ENCODE assay signal across 8 cellular contexts in the genomic region with DNA sequence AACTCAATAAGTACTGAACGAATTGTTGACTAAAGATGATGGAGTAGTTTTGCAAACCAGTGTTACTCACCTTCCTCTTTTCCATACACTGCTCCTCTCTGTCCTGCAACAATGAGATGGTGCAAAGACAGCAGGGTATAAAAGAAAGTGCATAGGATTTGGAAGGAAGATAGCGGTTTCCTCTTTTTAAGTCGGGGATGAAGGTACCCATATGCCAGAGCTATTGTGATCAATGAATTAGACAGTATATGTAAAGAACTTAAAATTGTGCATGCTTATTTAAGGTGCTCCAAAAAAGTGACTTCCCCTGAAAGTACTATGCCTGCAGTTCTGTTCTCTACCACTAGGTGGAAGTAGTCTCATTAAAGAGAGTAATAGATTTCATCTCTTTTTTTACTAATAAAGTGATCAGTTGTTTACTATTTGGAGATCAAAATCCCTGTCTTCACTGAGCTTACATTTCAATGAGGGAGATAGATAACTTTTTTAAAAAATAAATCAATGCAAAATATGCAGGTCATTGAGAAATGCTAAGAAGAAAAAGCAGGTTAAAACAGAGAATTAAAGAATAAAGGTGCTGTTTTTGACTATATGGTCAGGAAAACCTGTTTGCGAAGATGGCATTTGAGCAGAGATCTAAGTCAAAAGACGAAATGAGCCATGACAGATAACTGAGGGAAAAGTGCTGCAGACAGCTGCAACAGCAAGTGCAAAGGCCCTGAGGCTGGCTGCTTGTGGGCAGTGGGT.
DNase-seq lines count a peak whose midpoint lies in the region; ATAC-seq and TF ChIP-seq lines count a peak whose summit lies in the region.

No MANE protein-coding gene starts in this region.

- peaks cover 3% of the 10 kb centered on the region for H3K27me3 Mint-ChIP-seq in activated naive CD8-positive, alpha-beta T cell treated with anti-CD3 and anti-CD28 coated beads, Interleukin-2, amount 50 U/mL, for 24 hours

- no peak overlapping the region for H3K27ac Mint-ChIP-seq in activated naive CD8-positive, alpha-beta T cell treated with anti-CD3 and anti-CD28 coated beads, Interleukin-2, amount 50 U/mL, for 24 hours

- TF ChIP-seq CTCF in left ventricle myocardium inferior (IDR thresholded peaks at IDR 0.05; ENCODE audit: borderline replicate concordance) (peak; percentile 76), fibroblast of mammary gland (conservative IDR thresholded peaks at IDR 0.05; ENCODE audit: control insufficient read depth, insufficient read depth, low read depth, low read length) (peak; percentile 93), transverse colon (IDR thresholded peaks at IDR 0.05) (peak; percentile 59 to 81 (median 67))

- H3K9me3 ChIP-seq in left ventricle myocardium inferior (replicated peaks) (peaks cover 30% of the 10 kb centered on the region), transverse colon (no peaks in the 10 kb centered on the region)

- no peak for TF ChIP-seq EP300 in transverse colon (IDR thresholded peaks at IDR 0.05; ENCODE audit: low read depth)

- H3K36me3 Mint-ChIP-seq in activated naive CD8-positive, alpha-beta T cell treated with anti-CD3 and anti-CD28 coated beads, Interleukin-2, amount 50 U/mL, for 24 hours (ENCODE audit: low read depth), result no peaks in the 10 kb centered on the region

- H3K27ac ChIP-seq in left ventricle myocardium inferior (replicated peaks) (no peak overlapping the region), transverse colon (no peak overlapping the region)

- in situ Hi-C loops in transverse colon (cut with MboI; ENCODE audit: low pct_ligation_motif_present in 1 of 4, low pct_unique_long_range_greater_than_20kb in 1 of 4, low sequenced_read_pairs in 3 of 4), result no loop called here

- 76 to 77% methylated on average over 2 to 5 of the region's 5 CpGs for WGBS in transverse colon (ENCODE audit: low coverage in 1 of 2), 2 donors

- DNase-seq in left ventricle myocardium inferior, result no peak
- DNase-seq in left cardiac atrium, result no peak
- peak; percentile 49 for DNase-seq in OCI-M1 (lab: John Stamatoyannopoulos, UW)
- DNase-seq in fibroblast of mammary gland (ENCODE audit: low read depth), result peak; percentile 65
- no peak for DNase-seq in transverse colon
- DNase-seq in activated naive CD8-positive, alpha-beta T cell treated with anti-CD3 and anti-CD28 coated beads, Interleukin-2, amount 50 U/mL, for 24 hours, result no peak

- peaks cover 8% of the 10 kb centered on the region for H3K27me3 ChIP-seq in left ventricle myocardium inferior (ENCODE audit: low read depth)
- H3K27me3 ChIP-seq in transverse colon, result no peaks in the 10 kb centered on the region

- no peak for TF ChIP-seq POLR2A in transverse colon (IDR thresholded peaks at IDR 0.05)

- no peak overlapping the region for H3K4me3 Mint-ChIP-seq in activated naive CD8-positive, alpha-beta T cell treated with anti-CD3 and anti-CD28 coated beads, Interleukin-2, amount 50 U/mL, for 24 hours

- no peak for ATAC-seq in left cardiac atrium
- no peak for ATAC-seq in activated naive CD8-positive, alpha-beta T cell treated with anti-CD3 and anti-CD28 coated beads, Interleukin-2, amount 50 U/mL, for 24 hours
- no peak for ATAC-seq in HG02973 (IDR thresholded peaks at IDR 0.05; ENCODE audit: unreplicated experiment)
- no peak for ATAC-seq in HG02763 (IDR thresholded peaks at IDR 0.05; ENCODE audit: unreplicated experiment)

- H3K36me3 ChIP-seq in left ventricle myocardium inferior, result no peaks in the 10 kb centered on the region
- no peaks in the 10 kb centered on the region for H3K36me3 ChIP-seq in transverse colon

- H3K9me3 Mint-ChIP-seq in activated naive CD8-positive, alpha-beta T cell treated with anti-CD3 and anti-CD28 coated beads, Interleukin-2, amount 50 U/mL, for 24 hours, result peaks cover 7% of the 10 kb centered on the region

- intact Hi-C loops in left ventricle myocardium inferior (cut with micrococcal nuclease), result no loop called here
- intact Hi-C loops in left cardiac atrium (cut with DNase I), result loop anchor here (5.0 to 10.0 kb wide), 2 partner anchors 107 to 109 kb away; no protein-coding TSS in a partner anchor
- intact Hi-C loops in transverse colon (cut with DNase I; ENCODE audit: low total_unique reads), result no loop called here

- H3K4me1 ChIP-seq in left ventricle myocardium inferior (no peaks in the 10 kb centered on the region), transverse colon (peaks cover 0 to 21% (median 3%) of the 10 kb centered on the region in 4 donors)

- H3K4me1 Mint-ChIP-seq in activated naive CD8-positive, alpha-beta T cell treated with anti-CD3 and anti-CD28 coated beads, Interleukin-2, amount 50 U/mL, for 24 hours, result no peaks in the 10 kb centered on the region

- H3K4me3 ChIP-seq in left ventricle myocardium inferior (no peak overlapping the region), fibroblast of mammary gland (ENCODE audit: control insufficient read depth, low read depth, low read length) (no peak overlapping the region), transverse colon (no peak overlapping the region)

Comparison
In these comparisons a context has a peak if more than half of its experiments do, and no peak if none do; other contexts are left out.
1. intact Hi-C loops: an anchor here in left cardiac atrium (5.0 to 10.0 kb wide); none called in left ventricle myocardium inferior and transverse colon.
2. DNase-seq: peak in OCI-M1 (single experiment) and fibroblast of mammary gland (single experiment); none in left ventricle myocardium inferior (single experiment), left cardiac atrium (single experiment), transverse colon (single experiment) and activated naive CD8-positive, alpha-beta T cell treated with anti-CD3 and anti-CD28 coated beads, Interleukin-2, amount 50 U/mL, for 24 hours (single experiment).
3. Peak in every context shown above with its lines, with median percentiles within 50 percentile points of each other: CTCF ChIP-seq.